ENCODE assay signal across 2 cellular contexts in the genomic region with DNA sequence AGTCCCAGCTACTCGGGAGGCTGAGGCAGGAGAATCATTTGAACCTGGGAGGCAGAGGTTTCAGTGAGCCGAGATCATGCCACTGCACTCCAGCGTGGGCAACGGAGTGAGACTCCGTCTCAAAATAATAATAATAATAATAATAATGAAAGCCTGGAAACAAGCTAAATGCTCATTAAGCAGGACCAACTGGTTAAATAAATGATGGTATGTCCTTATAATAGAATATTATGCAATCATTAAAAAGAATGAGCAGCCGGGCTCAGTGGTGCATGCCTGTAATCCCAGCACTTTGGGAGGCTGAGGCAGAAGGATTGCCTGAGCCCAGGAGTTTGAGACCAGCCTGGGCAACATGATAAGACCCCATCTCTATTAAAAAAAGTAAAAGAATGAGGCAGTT.
TF ChIP-seq lines count a peak whose summit lies in the region.
"Not testable (repeated sequence)": the region's sequence is repeated elsewhere in the genome, so short reads cannot be mapped to it uniquely, and the experiment has no call there.

No MANE protein-coding gene starts in this region.

TF ChIP-seq in SK-N-SH treated with all-trans-retinoic acid at 6 μM for 48 hours, 23 proteins besides CTCF, POLR2A, EP300 and RAD21:
- peak; percentile 92 for TF ChIP-seq ZNF8 (CRISPR knock-in tag; IDR thresholded peaks at IDR 0.05)

TF ChIP-seq in K562, 482 proteins besides CTCF, POLR2A, EP300 and RAD21:
- peak; percentile 32 for TF ChIP-seq RBM25 (IDR thresholded peaks at IDR 0.05; ENCODE audit: low read depth, low read length, severe bottlenecking)
- TF ChIP-seq CEBPG (CRISPR knock-in tag; IDR thresholded peaks at IDR 0.05), result not testable (repeated sequence)
- TF ChIP-seq CEBPG (tag; conservative IDR thresholded peaks at IDR 0.05 in 1 of 2, IDR thresholded peaks at IDR 0.05 in 1 of 2), result peak; percentile 50 to 55; a peak in 3 of 4 replicates
